Comparison of ENCODE assay signal across 1 cellular context in the genomic region with DNA sequence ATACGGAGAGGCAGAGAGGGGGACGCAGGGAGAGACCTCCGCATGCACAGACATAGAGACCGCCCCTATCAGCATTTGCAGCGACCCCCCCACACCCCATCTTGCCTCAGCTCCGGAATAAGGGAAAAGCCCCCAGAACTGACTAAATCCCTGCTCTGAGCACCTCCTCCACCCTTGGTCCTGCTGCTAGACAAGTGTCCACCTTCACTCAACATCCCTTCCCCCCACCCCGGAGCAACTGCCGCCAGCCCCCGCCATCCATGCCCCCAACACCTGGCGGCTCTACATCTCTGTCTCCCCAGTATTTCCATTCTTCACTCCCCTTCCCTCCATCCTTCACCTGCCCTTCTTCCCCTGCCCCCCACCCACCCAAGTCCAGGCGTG.
TF ChIP-seq lines count a peak whose summit lies in the region.

No MANE protein-coding gene starts in this region.

TF ChIP-seq in HepG2, 621 proteins besides CTCF, POLR2A, EP300 and RAD21:
- TF ChIP-seq MTF1 (CRISPR knock-in tag; IDR thresholded peaks at IDR 0.05) (no peak), ZNF431 (CRISPR knock-in tag; IDR thresholded peaks at IDR 0.05; ENCODE audit: borderline replicate concordance, low read depth) (no peak), ZNF709 (CRISPR knock-in tag; IDR thresholded peaks at IDR 0.05) (no peak), SNAPC4 (CRISPR knock-in tag; IDR thresholded peaks at IDR 0.05) (no peak), ARID4A (CRISPR knock-in tag; IDR thresholded peaks at IDR 0.05; ENCODE audit: borderline replicate concordance) (no peak), ZNF33A (CRISPR knock-in tag; IDR thresholded peaks at IDR 0.05; ENCODE audit: borderline replicate concordance) (no peak), ZFYVE20 (CRISPR knock-in tag; IDR thresholded peaks at IDR 0.05; ENCODE audit: borderline replicate concordance, low read depth) (no peak), ZNF367 (CRISPR knock-in tag; IDR thresholded peaks at IDR 0.05; ENCODE audit: borderline replicate concordance) (no peak), KLF9 (CRISPR knock-in tag; IDR thresholded peaks at IDR 0.05; ENCODE audit: low read depth) (no peak), NR0B2 (CRISPR knock-in tag; IDR thresholded peaks at IDR 0.05) (no peak), GFI1 (CRISPR knock-in tag; IDR thresholded peaks at IDR 0.05; ENCODE audit: borderline replicate concordance) (no peak), NONO (IDR thresholded peaks at IDR 0.05) (no peak), NONO (CRISPR knock-in tag; conservative IDR thresholded peaks at IDR 0.05) (no peak), SMAD9 (CRISPR knock-in tag; IDR thresholded peaks at IDR 0.05) (no peak), ZNF577 (CRISPR knock-in tag; IDR thresholded peaks at IDR 0.05; ENCODE audit: borderline replicate concordance, low read depth) (no peak), ZNF784 (CRISPR knock-in tag; IDR thresholded peaks at IDR 0.05; ENCODE audit: borderline replicate concordance) (no peak), MTA1 (CRISPR knock-in tag; IDR thresholded peaks at IDR 0.05; ENCODE audit: borderline replicate concordance) (no peak)
- TF ChIP-seq, protein P1, sequence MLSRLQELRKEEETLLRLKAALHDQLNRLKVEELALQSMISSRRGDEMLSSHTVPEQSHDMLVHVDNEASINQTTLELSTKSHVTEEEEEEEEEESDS (CRISPR knock-in tag; IDR thresholded peaks at IDR 0.05; ENCODE audit: borderline replicate concordance) = no peak
- TF ChIP-seq, protein P2, sequence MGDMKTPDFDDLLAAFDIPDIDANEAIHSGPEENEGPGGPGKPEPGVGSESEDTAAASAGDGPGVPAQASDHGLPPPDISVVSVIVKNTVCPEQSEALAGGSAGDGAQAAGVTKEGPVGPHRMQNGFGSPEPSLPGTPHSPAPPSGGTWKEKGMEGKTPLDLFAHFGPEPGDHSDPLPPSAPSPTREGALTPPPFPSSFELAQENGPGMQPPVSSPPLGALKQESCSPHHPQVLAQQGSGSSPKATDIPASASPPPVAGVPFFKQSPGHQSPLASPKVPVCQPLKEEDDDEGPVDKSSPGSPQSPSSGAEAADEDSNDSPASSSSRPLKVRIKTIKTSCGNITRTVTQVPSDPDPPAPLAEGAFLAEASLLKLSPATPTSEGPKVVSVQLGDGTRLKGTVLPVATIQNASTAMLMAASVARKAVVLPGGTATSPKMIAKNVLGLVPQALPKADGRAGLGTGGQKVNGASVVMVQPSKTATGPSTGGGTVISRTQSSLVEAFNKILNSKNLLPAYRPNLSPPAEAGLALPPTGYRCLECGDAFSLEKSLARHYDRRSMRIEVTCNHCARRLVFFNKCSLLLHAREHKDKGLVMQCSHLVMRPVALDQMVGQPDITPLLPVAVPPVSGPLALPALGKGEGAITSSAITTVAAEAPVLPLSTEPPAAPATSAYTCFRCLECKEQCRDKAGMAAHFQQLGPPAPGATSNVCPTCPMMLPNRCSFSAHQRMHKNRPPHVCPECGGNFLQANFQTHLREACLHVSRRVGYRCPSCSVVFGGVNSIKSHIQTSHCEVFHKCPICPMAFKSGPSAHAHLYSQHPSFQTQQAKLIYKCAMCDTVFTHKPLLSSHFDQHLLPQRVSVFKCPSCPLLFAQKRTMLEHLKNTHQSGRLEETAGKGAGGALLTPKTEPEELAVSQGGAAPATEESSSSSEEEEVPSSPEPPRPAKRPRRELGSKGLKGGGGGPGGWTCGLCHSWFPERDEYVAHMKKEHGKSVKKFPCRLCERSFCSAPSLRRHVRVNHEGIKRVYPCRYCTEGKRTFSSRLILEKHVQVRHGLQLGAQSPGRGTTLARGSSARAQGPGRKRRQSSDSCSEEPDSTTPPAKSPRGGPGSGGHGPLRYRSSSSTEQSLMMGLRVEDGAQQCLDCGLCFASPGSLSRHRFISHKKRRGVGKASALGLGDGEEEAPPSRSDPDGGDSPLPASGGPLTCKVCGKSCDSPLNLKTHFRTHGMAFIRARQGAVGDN (CRISPR knock-in tag; IDR thresholded peaks at IDR 0.05) = no peak
